ENCODE assay signal across 8 cellular contexts in genomic region chr1:50994997-50995396, GRCh38. TPM values are rescaled to one million over a fixed set of nuclear protein-coding genes. Genes with fewer than 3 reads are reported as not detected.
"Had no signal": no experiment of that assay in that cellular context is flagged by ENCODE, and none has a peak within 500 bp of the region (broad histone marks: within the 10 kb centered on the region; RNA-seq: fewer than 3 reads in every experiment).

No MANE protein-coding gene starts in this region.

- H3K27ac ChIP-seq: HL-60 had no signal

- DNase-seq: H7, HFFc6, KG1 had no signal

- ATAC-seq: GM23338, HCT116 had no signal

- H3K4me2 ChIP-seq: GM23338 had no signal

- H3K36me3 Mint-ChIP-seq: IgD-negative memory B cell had no signal

- H2AFZ ChIP-seq: GM23338 had no signal

- H3K27ac Mint-ChIP-seq: GM23338, HFFc6, IgD-negative memory B cell had no signal

- H3K9me3 ChIP-seq: HAP-1 had no signal

- H3K36me3 ChIP-seq: HAP-1 had no signal

- H3K4me1 Mint-ChIP-seq: GM23338 had no signal

- H3K9me3 Mint-ChIP-seq: GM23338, HFFc6 had no signal

- H3K4me3 ChIP-seq: GM23338, HAP-1 had no signal

- H3K4me3 Mint-ChIP-seq: GM23338, HFFc6, IgD-negative memory B cell had no signal

RNA-seq across cellular contexts. Expression of gene CDKN2C, which starts 25.0 kb away (rescaled TPM):
- total RNA-seq: GM23338 had no signal
- polyA plus RNA-seq: GM23338 had no signal
